Comparison of ENCODE assay signal across 30 cellular contexts in the genomic region with DNA sequence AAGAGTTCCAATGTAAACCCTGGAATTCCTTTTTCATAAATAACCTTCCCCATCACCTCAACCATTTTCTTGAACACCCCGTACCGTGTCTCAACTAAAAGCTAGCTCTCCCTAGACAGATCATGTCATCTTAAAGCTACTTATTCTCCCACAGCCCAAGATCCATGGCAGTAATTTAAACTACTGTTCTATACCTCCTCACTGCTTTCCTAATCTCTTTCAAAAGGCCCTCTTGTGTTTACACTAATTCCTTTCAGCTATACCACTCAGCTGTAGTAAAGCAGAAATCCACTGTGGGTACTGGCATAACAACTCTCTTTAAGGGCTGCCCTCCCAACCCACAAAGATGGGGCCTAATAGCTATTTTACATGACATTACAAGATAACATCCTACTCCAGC.
"Had no signal": no experiment of that assay in that cellular context is flagged by ENCODE, and none has a peak within 500 bp of the region (broad histone marks: within the 10 kb centered on the region; RNA-seq: fewer than 3 reads in every experiment).

No MANE protein-coding gene starts in this region.

- H3K27ac Mint-ChIP-seq: naive thymus-derived CD4-positive, alpha-beta T cell; natural killer cell; nephron; progenitor cell of endocrine pancreas; stimulated activated memory B cell treated with anti-CD40 and anti-IgM and Interleukin-4, amounts not matched to agents 10 μg/mL and 1 μg/mL and 100 μg/mL, for 72 hours; stimulated activated naive CD8-positive, alpha-beta T cell treated with anti-CD3 and anti-CD28 coated beads, Interleukin-15, amount 100 ng/mL, for 72 hours; type B pancreatic cell had no signal

- H3K4me3 Mint-ChIP-seq: naive thymus-derived CD4-positive, alpha-beta T cell; natural killer cell; nephron; stimulated activated memory B cell treated with anti-CD40 and anti-IgM and Interleukin-4, amounts not matched to agents 10 μg/mL and 1 μg/mL and 100 μg/mL, for 72 hours; stimulated activated naive CD8-positive, alpha-beta T cell treated with anti-CD3 and anti-CD28 coated beads, Interleukin-15, amount 100 ng/mL, for 72 hours; type B pancreatic cell had no signal

- H2AFZ ChIP-seq: parathyroid adenoma had no signal

- H3K27ac ChIP-seq: neutrophil, parathyroid adenoma, psoas muscle, right lobe of liver, sigmoid colon, suprapubic skin, testis, tibial artery, transverse colon, upper lobe of right lung, uterus had no signal

- H3K36me3 Mint-ChIP-seq: natural killer cell, type B pancreatic cell had no signal

- H3K4me1 Mint-ChIP-seq: naive thymus-derived CD4-positive, alpha-beta T cell; natural killer cell; nephron; stimulated activated memory B cell treated with anti-CD40 and anti-IgM and Interleukin-4, amounts not matched to agents 10 μg/mL and 1 μg/mL and 100 μg/mL, for 72 hours; stimulated activated naive CD8-positive, alpha-beta T cell treated with anti-CD3 and anti-CD28 coated beads, Interleukin-15, amount 100 ng/mL, for 72 hours had no signal

- H3K79me2 ChIP-seq: parathyroid adenoma had no signal

- H3K27me3 ChIP-seq: neutrophil, right lobe of liver, sigmoid colon, suprapubic skin, testis, tibial artery, transverse colon, upper lobe of right lung, uterus had no signal

- H3K36me3 ChIP-seq: right lobe of liver, upper lobe of right lung, uterus had no signal

- H3K4me1 ChIP-seq: parathyroid adenoma, psoas muscle, right lobe of liver, sigmoid colon, suprapubic skin, testis, tibial artery, transverse colon, upper lobe of right lung, uterus had no signal

- DNase-seq: naive thymus-derived CD4-positive, alpha-beta T cell; natural killer cell; nucleus accumbens; posterior cingulate gyrus; psoas muscle; right cardiac atrium; right lobe of liver; sigmoid colon; small intestine; stimulated activated CD4-positive, alpha-beta T cell treated with anti-CD3 and anti-CD28 coated beads, Interleukin-15, amount 100 ng/mL, for 24 hours; stimulated activated CD4-positive, alpha-beta T cell treated with anti-CD3 and anti-CD28 coated beads, Interleukin-2, amount 100 ng/mL, for 24 hours; stimulated activated CD4-positive, alpha-beta T cell treated with anti-CD3 and anti-CD28 coated beads, Interleukin-2, amount 100 ng/mL, for 48 hours; stimulated activated CD4-positive, alpha-beta T cell treated with anti-CD3 and anti-CD28 coated beads, Interleukin-4, amount 100 ng/mL, for 24 hours; stimulated activated CD8-positive, alpha-beta memory T cell treated with anti-CD3 and anti-CD28 coated beads, Interleukin-4, amount 100 ng/mL, for 48 hours; stimulated activated naive CD4-positive, alpha-beta T cell; stimulated activated naive CD8-positive, alpha-beta T cell treated with anti-CD3 and anti-CD28 coated beads, Interleukin-15, amount 100 ng/mL, for 72 hours; stimulated activated naive CD8-positive, alpha-beta T cell treated with anti-CD3 and anti-CD28 coated beads, Interleukin-15, Interleukin-2, amounts not matched to agents 100 U/mL and 50 U/mL, for 24 hours; substantia nigra; testis; tibial artery; transverse colon; upper lobe of right lung; uterus had no signal

- ATAC-seq: naive thymus-derived CD4-positive, alpha-beta T cell; natural killer cell; psoas muscle; right cardiac atrium; right lobe of liver; stimulated activated memory B cell treated with anti-CD40 and anti-IgM and Interleukin-4, amounts not matched to agents 10 μg/mL and 1 μg/mL and 100 μg/mL, for 72 hours; stimulated activated naive CD8-positive, alpha-beta T cell treated with anti-CD3 and anti-CD28 coated beads, Interleukin-15, amount 100 ng/mL, for 72 hours; stimulated activated naive CD8-positive, alpha-beta T cell treated with anti-CD3 and anti-CD28 coated beads, Interleukin-15, Interleukin-2, amounts not matched to agents 100 U/mL and 50 U/mL, for 24 hours; upper lobe of right lung had no signal

- H3K4me3 ChIP-seq: psoas muscle, right lobe of liver, sigmoid colon, suprapubic skin, testis, tibial artery, transverse colon, upper lobe of right lung, uterus had no signal

- H3K9me3 Mint-ChIP-seq: natural killer cell; nephron; stimulated activated memory B cell treated with anti-CD40 and anti-IgM and Interleukin-4, amounts not matched to agents 10 μg/mL and 1 μg/mL and 100 μg/mL, for 72 hours; stimulated activated naive CD8-positive, alpha-beta T cell treated with anti-CD3 and anti-CD28 coated beads, Interleukin-15, amount 100 ng/mL, for 72 hours; type B pancreatic cell had no signal

- H3K27me3 Mint-ChIP-seq: naive thymus-derived CD4-positive, alpha-beta T cell; progenitor cell of endocrine pancreas; stimulated activated memory B cell treated with anti-CD40 and anti-IgM and Interleukin-4, amounts not matched to agents 10 μg/mL and 1 μg/mL and 100 μg/mL, for 72 hours; stimulated activated naive CD8-positive, alpha-beta T cell treated with anti-CD3 and anti-CD28 coated beads, Interleukin-15, amount 100 ng/mL, for 72 hours; type B pancreatic cell had no signal
